Comparison of ENCODE assay signal across 10 cellular contexts in the genomic region with DNA sequence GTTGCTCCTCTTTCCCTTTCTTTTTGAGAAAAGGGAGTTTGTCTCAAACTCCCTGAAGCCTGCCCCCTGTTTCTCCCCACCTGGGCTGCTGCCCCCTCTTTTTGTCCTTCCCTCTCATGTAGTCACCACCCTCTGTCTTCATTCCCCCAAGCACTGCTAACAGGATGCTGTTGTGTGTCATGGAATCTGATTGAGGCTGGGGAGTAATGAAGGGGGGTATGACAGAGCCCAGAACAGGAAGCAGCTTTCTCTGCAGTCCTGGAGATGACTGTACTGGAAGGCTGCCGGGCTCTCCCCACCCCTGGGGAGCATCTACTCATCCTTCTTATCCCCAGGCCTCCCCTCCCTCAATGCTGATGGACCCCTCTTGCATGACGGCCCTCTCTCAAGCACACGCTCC.
DNase-seq lines count a peak whose midpoint lies in the region; ATAC-seq and TF ChIP-seq lines count a peak whose summit lies in the region.
"Had no signal": no experiment of that assay in that cellular context is flagged by ENCODE, and none has a peak within 500 bp of the region (broad histone marks: within the 10 kb centered on the region; RNA-seq: fewer than 3 reads in every experiment).

No MANE protein-coding gene starts in this region.

- H3K9me2 ChIP-seq in SK-N-SH: no peaks in the 10 kb centered on the region

- H3K27ac ChIP-seq in SK-N-SH (ENCODE audit: low read depth in 2 of 2, low read length in 1 of 2) (peak overlapping the region; percentile 93 to 99), fibroblast of lung (ENCODE audit: insufficient read depth, low read length) (peak overlapping the region; percentile 59), smooth muscle cell (ENCODE audit: low read depth) (peak overlapping the region; percentile 29)
- H3K27ac ChIP-seq: colonic mucosa had no signal

- H2AFZ ChIP-seq in SK-N-SH (ENCODE audit: low read depth) (no peak overlapping the region; the same call in 1 of the 2 replicates), fibroblast of lung (ENCODE audit: low read length) (peak overlapping the region; percentile 20), smooth muscle cell (ENCODE audit: low read depth) (no peak overlapping the region)

- peak; percentile 41 to 96 for TF ChIP-seq EP300 in SK-N-SH (IDR thresholded peaks at IDR 0.05; ENCODE audit: borderline replicate concordance in 1 of 2, low read depth in 1 of 2, low read length in 1 of 2)

- H3K9ac ChIP-seq in SK-N-SH (peak overlapping the region; percentile 70), fibroblast of lung (ENCODE audit: insufficient read depth, low read length) (no peak overlapping the region), smooth muscle cell (ENCODE audit: low read depth) (no peak overlapping the region)

- peak overlapping the region; percentile 62 for H3K4me2 ChIP-seq in SK-N-SH
- peak overlapping the region; percentile 4 for H3K4me2 ChIP-seq in fibroblast of lung (ENCODE audit: extremely low read depth, insufficient read depth, low read length)
- H3K4me2 ChIP-seq in smooth muscle cell: peak overlapping the region; percentile 46

- ATAC-seq in GM21423 (IDR thresholded peaks at IDR 0.05; ENCODE audit: unreplicated experiment): no peak

- 12% methylated on average over 3 of the region's 3 CpGs for WGBS in SK-N-SH (ENCODE audit: low lambda C conversion rate)
- WGBS in smooth muscle cell (ENCODE audit: low lambda C conversion rate): 52% methylated on average over 3 of the region's 3 CpGs

- H3K79me2 ChIP-seq in SK-N-SH (ENCODE audit: insufficient read depth) (peaks cover 3% of the 10 kb centered on the region; the same call in 1 of the 2 replicates), fibroblast of lung (ENCODE audit: control insufficient read depth, insufficient read depth, low read length) (no peaks in the 10 kb centered on the region), smooth muscle cell (ENCODE audit: low read depth) (no peaks in the 10 kb centered on the region)

- H4K20me1 ChIP-seq in SK-N-SH (ENCODE audit: insufficient read depth): no peaks in the 10 kb centered on the region
- H4K20me1 ChIP-seq in fibroblast of lung (ENCODE audit: control insufficient read depth, extremely low read depth, insufficient read depth, low read length): no peaks in the 10 kb centered on the region
- H4K20me1 ChIP-seq in smooth muscle cell (ENCODE audit: low read depth): no peaks in the 10 kb centered on the region

- TF ChIP-seq CTCF in SK-N-SH (IDR thresholded peaks at IDR 0.05) (no peak), fibroblast of lung (conservative IDR thresholded peaks at IDR 0.05 in 1 of 2, IDR thresholded peaks at IDR 0.05 in 1 of 2; ENCODE audit: low read depth in 1 of 2, low read length in 2 of 2) (no peak), smooth muscle cell (IDR thresholded peaks at IDR 0.05; ENCODE audit: borderline replicate concordance, insufficient read depth, poor library complexity, severe bottlenecking) (no peak)

- H3K4me1 ChIP-seq in SK-N-SH (ENCODE audit: control insufficient read depth in 1 of 2, insufficient read depth in 2 of 2, low read depth in 1 of 2, low read length in 1 of 2) (peaks cover 39 to 52% of the 10 kb centered on the region in 2 experiments), fibroblast of lung (ENCODE audit: control insufficient read depth, extremely low read depth, insufficient read depth, low read length) (peaks cover 25% of the 10 kb centered on the region), smooth muscle cell (ENCODE audit: low read depth) (no peaks in the 10 kb centered on the region)
- H3K4me1 ChIP-seq: colonic mucosa had no signal

- TF ChIP-seq RAD21 in SK-N-SH (IDR thresholded peaks at IDR 0.05; ENCODE audit: low read length): no peak

- no peaks in the 10 kb centered on the region for H3K36me3 ChIP-seq in SK-N-SH (replicated peaks in 1 of 2; ENCODE audit: control insufficient read depth in 1 of 2, insufficient read depth in 2 of 2, low read length in 1 of 2)
- no peaks in the 10 kb centered on the region for H3K36me3 ChIP-seq in fibroblast of lung (ENCODE audit: control insufficient read depth, insufficient read depth, low read length)
- H3K36me3 ChIP-seq in smooth muscle cell (ENCODE audit: low read depth): no peaks in the 10 kb centered on the region
- H3K36me3 ChIP-seq: colonic mucosa had no signal

- DNase-seq in GM03348 (ENCODE audit: low spot score) (peak; percentile 84), SK-N-SH (peak; percentile 67), fibroblast of lung (ENCODE audit: low read depth in 2 of 2) (peak; percentile 60 to 90), smooth muscle cell (lab: John Stamatoyannopoulos, UW; ENCODE audit: unreplicated experiment) (no peak), NCI-H748 (lab: John Stamatoyannopoulos, UW; ENCODE audit: unreplicated experiment) (no peak), DMS153 (lab: John Stamatoyannopoulos, UW) (no peak)
- DNase-seq: colonic mucosa, KBM-7, T-helper 2 cell had no signal

- H3K9me3 ChIP-seq in SK-N-SH: no peaks in the 10 kb centered on the region
- no peaks in the 10 kb centered on the region for H3K9me3 ChIP-seq in fibroblast of lung (ENCODE audit: control insufficient read depth, insufficient read depth, low read depth, low read length)
- no peaks in the 10 kb centered on the region for H3K9me3 ChIP-seq in smooth muscle cell (replicated peaks; ENCODE audit: low read depth)
- H3K9me3 ChIP-seq: colonic mucosa had no signal

- H3K4me3 ChIP-seq in SK-N-SH (ENCODE audit: low read depth in 2 of 2, low read length in 1 of 2) (peak overlapping the region in 1 of 2 experiments; percentile 40; a peak in 1 of 4 replicates), fibroblast of lung (replicated peaks in 1 of 4; ENCODE audit: control extremely low read depth in 1 of 4, insufficient read depth in 1 of 4, low read depth in 3 of 4, low read length in 4 of 4) (no peak overlapping the region), smooth muscle cell (no peak overlapping the region)
- H3K4me3 ChIP-seq: colonic mucosa had no signal

- H3K27me3 ChIP-seq in SK-N-SH (ENCODE audit: insufficient read depth): no peaks in the 10 kb centered on the region
- no peaks in the 10 kb centered on the region for H3K27me3 ChIP-seq in fibroblast of lung (ENCODE audit: control insufficient read depth, insufficient read depth, low read length)
- H3K27me3 ChIP-seq in smooth muscle cell (ENCODE audit: low read depth): no peaks in the 10 kb centered on the region
- H3K27me3 ChIP-seq: colonic mucosa had no signal

- CTCF ChIA-PET in SK-N-SH (lab: Yijun Ruan, JAX): interaction anchor here (1.0 to 2.3 kb wide), 2 partner anchors 17 to 132 kb away, joined by 3 to 8 read pairs; no protein-coding TSS in a partner anchor

- H3F3A ChIP-seq in SK-N-SH (replicated peaks; ENCODE audit: insufficient read depth) (peaks cover 45% of the 10 kb centered on the region), smooth muscle cell (ENCODE audit: low read depth) (no peaks in the 10 kb centered on the region)

- POLR2A ChIA-PET in SK-N-SH (lab: Yijun Ruan, JAX): no interaction called here

TF ChIP-seq in SK-N-SH, 30 proteins besides CTCF, POLR2A, EP300 and RAD21 (continues in another document):
- TF ChIP-seq FOXM1 (IDR thresholded peaks at IDR 0.05; ENCODE audit: low read depth) (0 out of 2 replicates have a peak, but pooled peaks have one; percentile 28), GABPA (IDR thresholded peaks at IDR 0.05; ENCODE audit: low read depth) (peak; percentile 46; the same call in 1 of the 2 replicates), ELF1 (IDR thresholded peaks at IDR 0.05) (peak; percentile 76), TCF12 (IDR thresholded peaks at IDR 0.05) (peak; percentile 97), GATA2 (CRISPR knock-in tag; IDR thresholded peaks at IDR 0.05) (no peak), RXRA (IDR thresholded peaks at IDR 0.05; ENCODE audit: borderline replicate concordance, low read depth) (peak; percentile 63; the same call in 1 of the 2 replicates), RFX5 (IDR thresholded peaks at IDR 0.05; ENCODE audit: low read length) (no peak), ZBTB33 (IDR thresholded peaks at IDR 0.05; ENCODE audit: borderline replicate concordance, low read depth) (peak; percentile 59; the same call in 1 of the 2 replicates), MXI1 (IDR thresholded peaks at IDR 0.05; ENCODE audit: low read depth, low read length) (no peak), SIN3A (IDR thresholded peaks at IDR 0.05; ENCODE audit: borderline replicate concordance, low read depth, low read length) (peak; percentile 82; the same call in 1 of the 2 replicates), TEAD4 (IDR thresholded peaks at IDR 0.05; ENCODE audit: borderline replicate concordance, insufficient read depth) (peak; percentile 78; the same call in 1 of the 2 replicates), SMC3 (IDR thresholded peaks at IDR 0.05; ENCODE audit: low read depth, low read length) (no peak; the same call in 1 of the 2 replicates), JUND (IDR thresholded peaks at IDR 0.05) (peak; percentile 91)
- TF ChIP-seq, protein P1, sequence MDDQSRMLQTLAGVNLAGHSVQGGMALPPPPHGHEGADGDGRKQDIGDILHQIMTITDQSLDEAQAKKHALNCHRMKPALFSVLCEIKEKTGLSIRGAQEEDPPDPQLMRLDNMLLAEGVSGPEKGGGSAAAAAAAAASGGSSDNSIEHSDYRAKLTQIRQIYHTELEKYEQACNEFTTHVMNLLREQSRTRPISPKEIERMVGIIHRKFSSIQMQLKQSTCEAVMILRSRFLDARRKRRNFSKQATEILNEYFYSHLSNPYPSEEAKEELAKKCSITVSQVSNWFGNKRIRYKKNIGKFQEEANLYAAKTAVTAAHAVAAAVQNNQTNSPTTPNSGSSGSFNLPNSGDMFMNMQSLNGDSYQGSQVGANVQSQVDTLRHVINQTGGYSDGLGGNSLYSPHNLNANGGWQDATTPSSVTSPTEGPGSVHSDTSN (IDR thresholded peaks at IDR 0.05): peak; percentile 94
- TF ChIP-seq, protein P2, sequence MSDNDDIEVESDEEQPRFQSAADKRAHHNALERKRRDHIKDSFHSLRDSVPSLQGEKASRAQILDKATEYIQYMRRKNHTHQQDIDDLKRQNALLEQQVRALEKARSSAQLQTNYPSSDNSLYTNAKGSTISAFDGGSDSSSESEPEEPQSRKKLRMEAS (IDR thresholded peaks at IDR 0.05; ENCODE audit: low read depth): peak; percentile 80

Comparison
In these comparisons a context has a peak if more than half of its experiments do, and no peak if none do; other contexts are left out.
1. DNase-seq: peak in GM03348 (single experiment), SK-N-SH (single experiment) and fibroblast of lung (2 of 2); none in smooth muscle cell (single experiment), NCI-H748 (single experiment) and DMS153 (single experiment).
2. H3K27ac ChIP-seq: peak in every context shown above with its lines; median percentile 96 in SK-N-SH; 59 in fibroblast of lung; 29 in smooth muscle cell.
3. H3K4me2 ChIP-seq: peak in every context shown above with its lines; median percentile 62 in SK-N-SH; 46 in smooth muscle cell; 4 in fibroblast of lung.